In genomic region chr4:6576512-6576911, GRCh38 we compare ENCODE assay signal across 14 cellular contexts. TPM values are rescaled to one million over a fixed set of nuclear protein-coding genes. Genes with fewer than 3 reads are reported as not detected.
DNase-seq lines count a peak whose midpoint lies in the region; TF ChIP-seq lines count a peak whose summit lies in the region.
"Had no signal": no experiment of that assay in that cellular context is flagged by ENCODE, and none has a peak within 500 bp of the region (broad histone marks: within the 10 kb centered on the region; RNA-seq: fewer than 3 reads in every experiment).

No MANE protein-coding gene starts in this region.

- TF ChIP-seq CTCF in BE2C (IDR thresholded peaks at IDR 0.05; ENCODE audit: low read depth, low read length) = no peak
- no peak for TF ChIP-seq CTCF in glutamatergic neuron (IDR thresholded peaks at IDR 0.05; ENCODE audit: partially characterized antibody, unreplicated experiment)

- DNase-seq in BE2C = peak; percentile 52
- peak; percentile 93 for DNase-seq in HT-29 (ENCODE audit: low spot score)
- no peak for DNase-seq in activated T-helper 1 cell treated with anti-CD3 and anti-CD28 coated beads, Interleukin-12 subunit alpha, Interleukin-12 subunit beta, Interleukin-2, Interleukin-4 antibody, amounts not matched to agents 30 ng/mL and 10 ng/mL and 1 ng/mL, durations not matched to agents 14 hours and 24 hours and 36 hours (ENCODE audit: low spot score)
- DNase-seq in mucosa of gallbladder (ENCODE audit: low spot score) = peak; percentile 76
- DNase-seq in stimulated activated naive CD4-positive, alpha-beta T cell (lab: John Stamatoyannopoulos, UW) = no peak
- no peak for DNase-seq in glutamatergic neuron
- DNase-seq in NCI-H345 treated with DMSO at 0.1 percent for 48 hours (lab: John Stamatoyannopoulos, UW; ENCODE audit: unreplicated experiment) = no peak
- DNase-seq in activated CD4-positive, alpha-beta T cell treated with anti-CD3 and anti-CD28 coated beads, Interleukin-2, amount 50 U/mL, for 48 hours = no peak
- DNase-seq: activated CD4-positive, alpha-beta T cell treated with anti-CD3 and anti-CD28 coated beads, Interleukin-2, amount 10 ng/mL, durations not matched to agents 24 days and 14 days; activated gamma-delta T cell; hypothalamus; MM.1S; NCI-H446 had no signal

- H3K4me1 Mint-ChIP-seq in activated T-helper 1 cell treated with anti-CD3 and anti-CD28 coated beads, Interleukin-12 subunit alpha, Interleukin-12 subunit beta, Interleukin-2, Interleukin-4 antibody, amounts not matched to agents 30 ng/mL and 10 ng/mL and 1 ng/mL, durations not matched to agents 14 hours and 24 hours and 36 hours (ENCODE audit: low read depth) = no peaks in the 10 kb centered on the region
- H3K4me1 Mint-ChIP-seq in glutamatergic neuron (ENCODE audit: low read depth, unreplicated experiment) = no peaks in the 10 kb centered on the region

- intact Hi-C loops in activated T-helper 1 cell treated with anti-CD3 and anti-CD28 coated beads, Interleukin-12 subunit alpha, Interleukin-12 subunit beta, Interleukin-2, Interleukin-4 antibody, amounts not matched to agents 30 ng/mL and 10 ng/mL and 1 ng/mL, durations not matched to agents 14 hours and 24 hours and 36 hours (cut with micrococcal nuclease) = loop anchor here (10.0 kb wide), 3 partner anchors 498 to 1868 kb away; partner anchors contain the start of genes ABLIM2, ACOX3 and TRMT44

- peak overlapping the region; percentile 85 for H3K4me3 Mint-ChIP-seq in activated T-helper 1 cell treated with anti-CD3 and anti-CD28 coated beads, Interleukin-12 subunit alpha, Interleukin-12 subunit beta, Interleukin-2, Interleukin-4 antibody, amounts not matched to agents 30 ng/mL and 10 ng/mL and 1 ng/mL, durations not matched to agents 14 hours and 24 hours and 36 hours
- H3K4me3 Mint-ChIP-seq in glutamatergic neuron (ENCODE audit: unreplicated experiment) = no peak overlapping the region

- no peak overlapping the region for H3K4me3 ChIP-seq in BE2C (ENCODE audit: low read depth, low read length)

- no peaks in the 10 kb centered on the region for H3K4me1 ChIP-seq in BE2C

- H3K27ac Mint-ChIP-seq in activated T-helper 1 cell treated with anti-CD3 and anti-CD28 coated beads, Interleukin-12 subunit alpha, Interleukin-12 subunit beta, Interleukin-2, Interleukin-4 antibody, amounts not matched to agents 30 ng/mL and 10 ng/mL and 1 ng/mL, durations not matched to agents 14 hours and 24 hours and 36 hours = no peak overlapping the region
- no peak overlapping the region for H3K27ac Mint-ChIP-seq in glutamatergic neuron (ENCODE audit: unreplicated experiment)

- H3K9me3 Mint-ChIP-seq in activated T-helper 1 cell treated with anti-CD3 and anti-CD28 coated beads, Interleukin-12 subunit alpha, Interleukin-12 subunit beta, Interleukin-2, Interleukin-4 antibody, amounts not matched to agents 30 ng/mL and 10 ng/mL and 1 ng/mL, durations not matched to agents 14 hours and 24 hours and 36 hours = no peaks in the 10 kb centered on the region
- H3K9me3 Mint-ChIP-seq in glutamatergic neuron (ENCODE audit: unreplicated experiment) = no peaks in the 10 kb centered on the region

- peaks cover 23% of the 10 kb centered on the region for H3K36me3 Mint-ChIP-seq in activated T-helper 1 cell treated with anti-CD3 and anti-CD28 coated beads, Interleukin-12 subunit alpha, Interleukin-12 subunit beta, Interleukin-2, Interleukin-4 antibody, amounts not matched to agents 30 ng/mL and 10 ng/mL and 1 ng/mL, durations not matched to agents 14 hours and 24 hours and 36 hours (ENCODE audit: low read depth)
- peaks cover 12% of the 10 kb centered on the region for H3K36me3 Mint-ChIP-seq in glutamatergic neuron (ENCODE audit: unreplicated experiment)

- peaks cover 5% of the 10 kb centered on the region for H3K27me3 Mint-ChIP-seq in activated T-helper 1 cell treated with anti-CD3 and anti-CD28 coated beads, Interleukin-12 subunit alpha, Interleukin-12 subunit beta, Interleukin-2, Interleukin-4 antibody, amounts not matched to agents 30 ng/mL and 10 ng/mL and 1 ng/mL, durations not matched to agents 14 hours and 24 hours and 36 hours (ENCODE audit: insufficient read depth)
- H3K27me3 Mint-ChIP-seq in glutamatergic neuron (ENCODE audit: unreplicated experiment) = no peaks in the 10 kb centered on the region

- peaks cover 7% of the 10 kb centered on the region; the same call in 1 of the 2 replicates for H3K27me3 ChIP-seq in BE2C
- H3K27me3 ChIP-seq: vagina had no signal

- H3K36me3 ChIP-seq in BE2C = no peaks in the 10 kb centered on the region

- H3K9me3 ChIP-seq in BE2C = no peaks in the 10 kb centered on the region
- H3K9me3 ChIP-seq: vagina had no signal

RNA-seq across cellular contexts. Expression of gene MAN2B2, which starts 1.5 kb away (rescaled TPM):
- polyA plus RNA-seq in BE2C (2012; ENCODE audit: insufficient read depth, insufficient read length, low read depth) = 1.9 TPM
- 24.8 and 28.5 TPM in 2 replicates for total RNA-seq in HT-29 (2014; rRNA removed; shearing (Covaris generic))
- 13.9 and 14.0 TPM in 2 replicates for total RNA-seq in activated T-helper 1 cell treated with anti-CD3 and anti-CD28 coated beads, Interleukin-12 subunit alpha, Interleukin-12 subunit beta, Interleukin-2, Interleukin-4 antibody, amounts not matched to agents 30 ng/mL and 10 ng/mL and 1 ng/mL, durations not matched to agents 14 hours and 24 hours and 36 hours
- total RNA-seq in mucosa of gallbladder (53.6 TPM), glutamatergic neuron (ENCODE audit: unreplicated experiment) (15.5 TPM)

Comparison
In these comparisons a context has a peak if more than half of its experiments do, and no peak if none do; other contexts are left out.
1. DNase-seq: peak in BE2C (single experiment), HT-29 (single experiment) and mucosa of gallbladder (single experiment); none in activated T-helper 1 cell treated with anti-CD3 and anti-CD28 coated beads, Interleukin-12 subunit alpha, Interleukin-12 subunit beta, Interleukin-2, Interleukin-4 antibody, amounts not matched to agents 30 ng/mL and 10 ng/mL and 1 ng/mL, durations not matched to agents 14 hours and 24 hours and 36 hours (single experiment), stimulated activated naive CD4-positive, alpha-beta T cell (0 of 6), glutamatergic neuron (single experiment), NCI-H345 treated with DMSO at 0.1 percent for 48 hours (single experiment) and activated CD4-positive, alpha-beta T cell treated with anti-CD3 and anti-CD28 coated beads, Interleukin-2, amount 50 U/mL, for 48 hours (0 of 2).